In the genomic region with DNA sequence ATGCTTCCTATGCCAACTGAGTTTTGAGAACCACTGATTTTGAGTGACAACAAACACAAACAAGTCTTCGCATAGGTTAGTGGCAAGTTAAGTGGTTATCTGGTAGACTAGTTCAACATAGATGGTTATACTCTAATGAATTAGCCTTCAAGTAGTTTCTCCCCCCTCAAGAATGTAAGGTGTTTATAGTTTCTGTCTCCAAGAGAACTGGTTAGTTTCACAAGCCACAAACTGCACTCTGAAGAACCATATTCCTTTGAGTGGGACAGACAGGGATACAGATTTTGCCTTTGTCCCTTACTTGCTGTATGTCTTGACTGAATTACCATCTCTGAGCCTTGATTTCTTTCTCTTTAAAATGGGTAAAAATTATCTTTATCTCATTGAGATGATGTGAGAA, we compare ENCODE assay signal across 34 cellular contexts. TPM values are rescaled to one million over a fixed set of nuclear protein-coding genes. Genes with fewer than 3 reads are reported as not detected.
"Had no signal": no experiment of that assay in that cellular context is flagged by ENCODE, and none has a peak within 500 bp of the region (broad histone marks: within the 10 kb centered on the region; RNA-seq: fewer than 3 reads in every experiment).

No MANE protein-coding gene starts in this region.

- H3K27ac ChIP-seq: adrenal gland, ascending aorta, body of pancreas, brain microvascular endothelial cell, breast epithelium, cardiac muscle cell had no signal

- ATAC-seq: activated naive CD4-positive, alpha-beta T cell treated with anti-CD3 and anti-CD28 coated beads, Interleukin-2, amount 50 U/mL, for 72 hours; activated naive CD8-positive, alpha-beta T cell treated with anti-CD3 and anti-CD28 coated beads, Interleukin-2, amount 50 U/mL, for 24 hours; activated T-cell treated with anti-CD3 and anti-CD28 coated beads, Interleukin-2, amount 50 U/mL, for 4 hours; activated T-cell treated with anti-CD3 and anti-CD28 coated beads, Interleukin-2, amount 50 U/mL, for 72 hours; activated T-helper 17 cell treated with anti-CD3 and anti-CD28 coated beads, Interleukin-2, amount 50 U/mL, for 72 hours; body of pancreas had no signal

- FAIRE-seq: astrocyte, bronchial epithelial cell had no signal

- H3K4me3 ChIP-seq: adrenal gland, ascending aorta, body of pancreas, breast epithelium, cardiac muscle cell had no signal

- DNase-seq: activated effector memory CD4-positive, alpha-beta T cell treated with anti-CD3 and anti-CD28 coated beads, Interleukin-2, amount 50 U/mL, for 16 hours; activated effector memory CD4-positive, alpha-beta T cell treated with Interleukin-2 at 50 U/mL for 16 hours; activated gamma-delta T cell; activated gamma-delta T cell treated with Interleukin-2 at 50 U/mL for 16 hours; activated naive CD4-positive, alpha-beta T cell; activated naive CD4-positive, alpha-beta T cell treated with anti-CD3 and anti-CD28 coated beads for 36 hours; activated naive CD4-positive, alpha-beta T cell treated with anti-CD3 and anti-CD28 coated beads, Interleukin-2, amount 10 ng/mL, durations not matched to agents 7 days and 5 days; activated naive CD4-positive, alpha-beta T cell treated with anti-CD3 and anti-CD28 coated beads, Interleukin-2, amount 50 U/mL, for 16 hours; activated naive CD4-positive, alpha-beta T cell treated with Interleukin-2 at 50 U/mL for 16 hours; activated naive CD8-positive, alpha-beta T cell treated with anti-CD3 and anti-CD28 coated beads for 36 hours; activated naive CD8-positive, alpha-beta T cell treated with anti-CD3 and anti-CD28 coated beads, Interleukin-2, amount 10 ng/mL, durations not matched to agents 7 days and 5 days; activated naive CD8-positive, alpha-beta T cell treated with anti-CD3 and anti-CD28 coated beads, Interleukin-2, amount 50 U/mL, for 24 hours; activated T-cell treated with anti-CD3 and anti-CD28 coated beads, Interleukin-2, amount 50 U/mL, for 24 hours; activated T-cell treated with anti-CD3 and anti-CD28 coated beads, Interleukin-2, amount 50 U/mL, for 4 hours; activated T-cell treated with anti-CD3 and anti-CD28 coated beads, Interleukin-2, amount 50 U/mL, for 48 hours; activated T-cell treated with anti-CD3 and anti-CD28 coated beads, Interleukin-2, amount 50 U/mL, for 72 hours; adrenal gland; amniotic stem cell; amygdala; anterior cingulate cortex; aorta; body of pancreas; brain microvascular endothelial cell; caudate nucleus; central memory CD4-positive, alpha-beta T cell; cerebellar nuclear complex had no signal

- H3K9me3 ChIP-seq: adrenal gland, ascending aorta, body of pancreas, breast epithelium had no signal

- H3K4me1 ChIP-seq: adrenal gland, ascending aorta, body of pancreas, breast epithelium had no signal

RNA-seq across cellular contexts. Expression of gene PASD1, which starts 41.5 kb away (rescaled TPM):
- polyA plus RNA-seq: adipose tissue, adrenal gland, aorta had no signal
